Comparison of ENCODE assay signal across 24 cellular contexts in the genomic region with DNA sequence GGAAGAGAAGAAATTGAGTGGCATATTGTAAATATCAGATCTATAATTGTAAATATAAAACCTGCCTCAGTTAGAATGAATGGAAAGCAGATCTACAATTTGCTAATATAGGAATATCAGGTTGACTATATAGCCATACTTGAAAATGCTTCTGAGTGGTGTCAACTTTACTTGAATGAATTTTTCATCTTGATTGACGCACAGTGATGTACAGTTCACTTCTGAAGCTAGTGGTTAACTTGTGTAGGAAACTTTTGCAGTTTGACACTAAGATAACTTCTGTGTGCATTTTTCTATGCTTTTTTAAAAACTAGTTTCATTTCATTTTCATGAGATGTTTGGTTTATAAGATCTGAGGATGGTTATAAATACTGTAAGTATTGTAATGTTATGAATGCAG.
"Had no signal": no experiment of that assay in that cellular context is flagged by ENCODE, and none has a peak within 500 bp of the region (broad histone marks: within the 10 kb centered on the region; RNA-seq: fewer than 3 reads in every experiment).

No MANE protein-coding gene starts in this region.

- H3K4me1 Mint-ChIP-seq: neural progenitor cell had no signal

- H3K27me3 Mint-ChIP-seq: central memory CD8-positive, alpha-beta T cell; stimulated activated naive B cell treated with anti-CD40 and anti-IgM and Interleukin-4, amounts not matched to agents 10 μg/mL and 1 μg/mL and 100 μg/mL, for 72 hours; T-cell; type B pancreatic cell had no signal

- H3K4me1 ChIP-seq: breast epithelium, gastrocnemius medialis, neural progenitor cell, vagina had no signal

- H3K36me3 ChIP-seq: breast epithelium had no signal

- H2AFZ ChIP-seq: neural progenitor cell had no signal

- DNase-seq: activated CD4-positive, alpha-beta T cell treated with anti-CD3 and anti-CD28 coated beads, Interleukin-2, amount 50 U/mL, for 1 hour; activated gamma-delta T cell; amniotic stem cell; effector memory CD4-positive, alpha-beta T cell; gastrocnemius medialis; hypothalamus; left ventricle myocardium superior; mammary epithelial cell; midbrain; sigmoid colon; stimulated activated CD4-positive, alpha-beta T cell treated with anti-CD3 and anti-CD28 coated beads, Interleukin-15, amount 100 ng/mL, for 24 hours; stimulated activated naive B cell treated with anti-CD40 and anti-IgM and Interleukin-4, amounts not matched to agents 10 μg/mL and 1 μg/mL and 100 μg/mL, for 72 hours; T-cell had no signal

- H3K9me3 ChIP-seq: breast epithelium, esophagus muscularis mucosa, gastrocnemius medialis, sigmoid colon, thoracic aorta, vagina had no signal

- H3K27ac Mint-ChIP-seq: activated naive CD4-positive, alpha-beta T cell treated with anti-CD3 and anti-CD28 coated beads, Interleukin-2, amount 50 U/mL, for 72 hours; neural progenitor cell; stimulated activated naive B cell treated with anti-CD40 and anti-IgM and Interleukin-4, amounts not matched to agents 10 μg/mL and 1 μg/mL and 100 μg/mL, for 72 hours; T-helper 2 cell treated with Interferon-gamma antibody and Interleukin-4, amounts not matched to agents 5 μg/mL and 100 μg/mL, for 36 hours; type B pancreatic cell had no signal

- H3K27me3 ChIP-seq: breast epithelium, esophagus muscularis mucosa, gastrocnemius medialis, neural progenitor cell, sigmoid colon, vagina had no signal

- H3K4me3 Mint-ChIP-seq: central memory CD8-positive, alpha-beta T cell; neural progenitor cell; stimulated activated naive B cell treated with anti-CD40 and anti-IgM and Interleukin-4, amounts not matched to agents 10 μg/mL and 1 μg/mL and 100 μg/mL, for 72 hours; T-cell; T-helper 2 cell treated with Interferon-gamma antibody and Interleukin-4, amounts not matched to agents 5 μg/mL and 100 μg/mL, for 36 hours; type B pancreatic cell had no signal

- H3K9me3 Mint-ChIP-seq: central memory CD8-positive, alpha-beta T cell; neural progenitor cell; T-helper 2 cell treated with Interferon-gamma antibody and Interleukin-4, amounts not matched to agents 5 μg/mL and 100 μg/mL, for 36 hours; type B pancreatic cell had no signal

- H3K9ac ChIP-seq: neural progenitor cell had no signal

- H3K4me3 ChIP-seq: breast epithelium, esophagus muscularis mucosa, gastrocnemius medialis, neural progenitor cell, sigmoid colon, smooth muscle cell, thoracic aorta, vagina had no signal

- H3K27ac ChIP-seq: breast epithelium, gastrocnemius medialis, neural progenitor cell, sigmoid colon, thoracic aorta, vagina, VCaP had no signal

- ATAC-seq: gastrocnemius medialis; left ventricle myocardium superior; stimulated activated naive B cell treated with anti-CD40 and anti-IgM and Interleukin-4, amounts not matched to agents 10 μg/mL and 1 μg/mL and 100 μg/mL, for 72 hours; T-cell had no signal

- H3K4me2 ChIP-seq: neural progenitor cell, smooth muscle cell had no signal
